ENCODE assay signal across 1 cellular context in genomic region chr1:24114753-24115152, GRCh38.
TF ChIP-seq lines count a peak whose summit lies in the region.

No MANE protein-coding gene starts in this region.

TF ChIP-seq in HepG2, 621 proteins besides CTCF, POLR2A, EP300 and RAD21 (continued from another document):
- no peak for TF ChIP-seq ZNF318 (CRISPR knock-in tag; IDR thresholded peaks at IDR 0.05)
